8 cellular contexts compared by ENCODE assay signal in the genomic region with DNA sequence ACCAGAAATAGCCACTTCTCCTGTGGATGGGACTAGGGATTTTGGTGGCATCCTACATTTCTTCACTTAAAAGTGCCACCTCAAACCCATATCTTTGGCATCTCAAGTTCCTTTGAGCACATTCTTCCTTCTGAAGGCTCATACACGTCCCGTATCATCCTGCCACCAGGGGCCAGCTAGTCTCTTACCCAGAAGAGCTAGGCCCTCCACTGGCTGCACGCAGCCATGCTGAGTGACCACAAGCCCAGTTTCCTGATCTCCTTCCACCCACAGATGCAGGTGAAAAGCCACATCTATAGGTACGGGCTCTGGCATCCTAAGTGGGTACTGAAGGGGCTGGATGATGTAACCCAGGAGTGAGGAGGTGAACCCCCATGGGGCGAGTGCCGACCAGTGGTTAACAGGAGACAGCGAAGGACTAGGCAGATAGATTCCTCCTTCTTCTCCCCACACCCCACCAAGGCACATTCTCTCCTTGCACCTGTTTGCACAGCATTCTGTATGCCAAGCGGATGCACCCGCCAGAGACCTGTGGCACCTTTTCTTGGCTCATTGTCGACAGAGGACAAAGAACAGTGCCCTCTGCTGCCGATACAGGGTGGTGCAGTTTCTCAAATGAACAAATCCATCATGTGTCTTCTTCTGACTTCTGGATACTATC. TPM values are rescaled to one million over a fixed set of nuclear protein-coding genes. Genes with fewer than 3 reads are reported as not detected.
A peak's percentile ranks its signal among the peaks of the same experiment; 100 is the strongest.
DNase-seq lines count a peak whose midpoint lies in the region; ATAC-seq and TF ChIP-seq lines count a peak whose summit lies in the region.

No MANE protein-coding gene starts in this region.

- H3K4me2 ChIP-seq in neural cell (ENCODE audit: low read length): no peak overlapping the region

- no peak overlapping the region for H2AFZ ChIP-seq in neural cell (ENCODE audit: low read depth, low read length)

- no peaks in the 10 kb centered on the region for H3F3A ChIP-seq in neural cell (ENCODE audit: insufficient read depth, low read length, poor library complexity, severe bottlenecking)

- no peak for TF ChIP-seq RAD21 in neural cell (conservative IDR thresholded peaks at IDR 0.05)

- TF ChIP-seq EP300 in neural cell (conservative IDR thresholded peaks at IDR 0.05; ENCODE audit: poor library complexity, severe bottlenecking) (no peak), tibial nerve (IDR thresholded peaks at IDR 0.05) (no peak)

- no peaks in the 10 kb centered on the region for H3K9me2 ChIP-seq in neural cell (ENCODE audit: insufficient read depth, low read length)

- H3K9me3 ChIP-seq in neural cell (ENCODE audit: low read length) (no peaks in the 10 kb centered on the region), tibial nerve (no peaks in the 10 kb centered on the region)

- H4K20me1 ChIP-seq in neural cell (ENCODE audit: insufficient read depth): no peaks in the 10 kb centered on the region

- H3K79me2 ChIP-seq in neural cell (replicated peaks; ENCODE audit: insufficient read depth, low read length): no peaks in the 10 kb centered on the region

- 51 to 58% methylated on average over 11 of the region's 11 CpGs for WGBS in tibial nerve, 2 donors

- H3K36me3 ChIP-seq in neural cell (ENCODE audit: insufficient read depth, low read length) (no peaks in the 10 kb centered on the region), tibial nerve (no peaks in the 10 kb centered on the region)

- peak; percentile 75 for TF ChIP-seq CTCF in AG09319 (IDR thresholded peaks at IDR 0.05; ENCODE audit: low read depth, low read length)
- peak; percentile 80 for TF ChIP-seq CTCF in epithelial cell of esophagus (IDR thresholded peaks at IDR 0.05; ENCODE audit: insufficient read depth, low read depth, low read length, missing control alignments)
- TF ChIP-seq CTCF in neural cell (IDR thresholded peaks at IDR 0.05; ENCODE audit: poor library complexity, severe bottlenecking): peak; percentile 39
- peak in 4 of 5 experiments; percentile 20 to 58 (median 47) for TF ChIP-seq CTCF in tibial nerve (IDR thresholded peaks at IDR 0.05)

- H3K4me3 ChIP-seq in epithelial cell of esophagus (ENCODE audit: low read length): no peak overlapping the region
- no peak overlapping the region for H3K4me3 ChIP-seq in neural cell (ENCODE audit: low read length)
- H3K4me3 ChIP-seq in tibial nerve: no peak overlapping the region

- H3K9ac ChIP-seq in neural cell (ENCODE audit: low read length): no peak overlapping the region

- H3K27me3 ChIP-seq in neural cell (ENCODE audit: insufficient read depth, low read depth, low read length) (no peaks in the 10 kb centered on the region), tibial nerve (no peaks in the 10 kb centered on the region)

- ATAC-seq in GM21360 (IDR thresholded peaks at IDR 0.05; ENCODE audit: unreplicated experiment) (peak; percentile 60), HG03045 (IDR thresholded peaks at IDR 0.05; ENCODE audit: unreplicated experiment) (no peak)

- no peaks in the 10 kb centered on the region for H3K4me1 ChIP-seq in tibial nerve

- TF ChIP-seq POLR2A in tibial nerve (IDR thresholded peaks at IDR 0.05): no peak

- DNase-seq in AG09319 (ENCODE audit: extremely low read depth, low read depth) (no peak), NCI-H748 treated with DMSO at 0.1 percent for 48 hours (lab: John Stamatoyannopoulos, UW) (peak; percentile 23), epithelial cell of esophagus (ENCODE audit: low read depth) (peak; percentile 55), tibial nerve (ENCODE audit: low spot score in 2 of 2) (peak in 1 of 2 donors; percentile 28)
- DNase-seq in activated CD8-positive, alpha-beta memory T cell treated with anti-CD3 and anti-CD28 coated beads for 4 hours (ENCODE audit: low read depth in 2 of 2): peak; percentile 13 to 24

- H3K27ac ChIP-seq in neural cell (ENCODE audit: low read length) (no peak overlapping the region), tibial nerve (no peak overlapping the region)

TF ChIP-seq in neural cell, 6 proteins besides CTCF, POLR2A, EP300 and RAD21:
- TF ChIP-seq SMC3 (conservative IDR thresholded peaks at IDR 0.05; ENCODE audit: poor library complexity): no peak
- no peak for TF ChIP-seq TAF1 (IDR thresholded peaks at IDR 0.05; ENCODE audit: low read depth)
- TF ChIP-seq MXI1 (conservative IDR thresholded peaks at IDR 0.05; ENCODE audit: poor library complexity, severe bottlenecking): no peak
- TF ChIP-seq POLR2AphosphoS5 (IDR thresholded peaks at IDR 0.05): no peak
- no peak for TF ChIP-seq EZH2 (IDR thresholded peaks at IDR 0.05; ENCODE audit: borderline replicate concordance, insufficient read depth, low read length, poor library complexity, severe bottlenecking)
- TF ChIP-seq, protein P1, sequence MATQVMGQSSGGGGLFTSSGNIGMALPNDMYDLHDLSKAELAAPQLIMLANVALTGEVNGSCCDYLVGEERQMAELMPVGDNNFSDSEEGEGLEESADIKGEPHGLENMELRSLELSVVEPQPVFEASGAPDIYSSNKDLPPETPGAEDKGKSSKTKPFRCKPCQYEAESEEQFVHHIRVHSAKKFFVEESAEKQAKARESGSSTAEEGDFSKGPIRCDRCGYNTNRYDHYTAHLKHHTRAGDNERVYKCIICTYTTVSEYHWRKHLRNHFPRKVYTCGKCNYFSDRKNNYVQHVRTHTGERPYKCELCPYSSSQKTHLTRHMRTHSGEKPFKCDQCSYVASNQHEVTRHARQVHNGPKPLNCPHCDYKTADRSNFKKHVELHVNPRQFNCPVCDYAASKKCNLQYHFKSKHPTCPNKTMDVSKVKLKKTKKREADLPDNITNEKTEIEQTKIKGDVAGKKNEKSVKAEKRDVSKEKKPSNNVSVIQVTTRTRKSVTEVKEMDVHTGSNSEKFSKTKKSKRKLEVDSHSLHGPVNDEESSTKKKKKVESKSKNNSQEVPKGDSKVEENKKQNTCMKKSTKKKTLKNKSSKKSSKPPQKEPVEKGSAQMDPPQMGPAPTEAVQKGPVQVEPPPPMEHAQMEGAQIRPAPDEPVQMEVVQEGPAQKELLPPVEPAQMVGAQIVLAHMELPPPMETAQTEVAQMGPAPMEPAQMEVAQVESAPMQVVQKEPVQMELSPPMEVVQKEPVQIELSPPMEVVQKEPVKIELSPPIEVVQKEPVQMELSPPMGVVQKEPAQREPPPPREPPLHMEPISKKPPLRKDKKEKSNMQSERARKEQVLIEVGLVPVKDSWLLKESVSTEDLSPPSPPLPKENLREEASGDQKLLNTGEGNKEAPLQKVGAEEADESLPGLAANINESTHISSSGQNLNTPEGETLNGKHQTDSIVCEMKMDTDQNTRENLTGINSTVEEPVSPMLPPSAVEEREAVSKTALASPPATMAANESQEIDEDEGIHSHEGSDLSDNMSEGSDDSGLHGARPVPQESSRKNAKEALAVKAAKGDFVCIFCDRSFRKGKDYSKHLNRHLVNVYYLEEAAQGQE (IDR thresholded peaks at IDR 0.05; ENCODE audit: borderline replicate concordance): no peak
TF ChIP-seq in neural cell: peak in this region for 0.

RNA-seq across cellular contexts. Expression of a gene that starts 14.4 kb away (rescaled TPM):
- not detected in 2 replicates for polyA plus RNA-seq in neural cell
- polyA minus RNA-seq in neural cell: not detected in 2 replicates
- total RNA-seq in tibial nerve: not detected

RNA-seq across cellular contexts. Expression of a gene that starts 43.7 kb away (rescaled TPM):
- 0.04 and 4.1 TPM in 2 replicates for polyA plus RNA-seq in neural cell
- polyA minus RNA-seq in neural cell: 0.24 and 2.3 TPM in 2 replicates
- 10 to 100 TPM in 2 of 4 donors, 1 to 10 TPM in 2; 4.6 to 34.2 (median 14.9) TPM for total RNA-seq in tibial nerve
